1 cellular context compared by ENCODE assay signal in genomic region chr16:721765-722481, GRCh38.
TF ChIP-seq lines count a peak whose summit lies in the region.

No MANE protein-coding gene starts in this region.

TF ChIP-seq in IMR-90, 13 proteins besides CTCF, POLR2A, EP300 and RAD21:
- TF ChIP-seq NFE2L2 (IDR thresholded peaks at IDR 0.05; ENCODE audit: low read depth, low read length), result no peak
- TF ChIP-seq SMC3 (IDR thresholded peaks at IDR 0.05; ENCODE audit: low read depth, low read length), result no peak
- no peak for TF ChIP-seq CEBPB (IDR thresholded peaks at IDR 0.05; ENCODE audit: low read depth, low read length)
- TF ChIP-seq ELK1 (IDR thresholded peaks at IDR 0.05; ENCODE audit: borderline replicate concordance, low read depth, low read length), result no peak
- no peak for TF ChIP-seq MAZ (IDR thresholded peaks at IDR 0.05; ENCODE audit: borderline replicate concordance, low read depth, low read length)
- no peak for TF ChIP-seq USF2 (IDR thresholded peaks at IDR 0.05; ENCODE audit: low read depth, low read length)
